Comparison of ENCODE assay signal across 20 cellular contexts in genomic region chr11:78830277-78830676, GRCh38.
DNase-seq lines count a peak whose midpoint lies in the region; FAIRE-seq and TF ChIP-seq lines count a peak whose summit lies in the region.
"Had no signal": no experiment of that assay in that cellular context is flagged by ENCODE, and none has a peak within 500 bp of the region (broad histone marks: within the 10 kb centered on the region; RNA-seq: fewer than 3 reads in every experiment).

No MANE protein-coding gene starts in this region.

- no peak overlapping the region for H3K4me3 Mint-ChIP-seq in Caco-2 (ENCODE audit: unreplicated experiment)
- H3K4me3 Mint-ChIP-seq: CD4-positive, CD25-positive, alpha-beta regulatory T cell had no signal

- H2BK12ac ChIP-seq in H1 (ENCODE audit: low read depth, low read length): no peak overlapping the region
- H2BK12ac ChIP-seq in mesenchymal stem cell (ENCODE audit: low read length in 2 of 2): no peak overlapping the region

- H3K4ac ChIP-seq in H1 (replicated peaks; ENCODE audit: insufficient read length, low read depth, low read length) (no peak overlapping the region), mesenchymal stem cell (ENCODE audit: low read depth in 1 of 2, low read length in 2 of 2) (no peak overlapping the region)

- intact Hi-C loops in breast epithelium (cut with DNase I; ENCODE audit: low total_unique reads) (no loop called here), Caco-2 (cut with micrococcal nuclease; ENCODE audit: unreplicated experiment) (no loop called here)

- H3K27me3 ChIP-seq in H1 (replicated peaks in 1 of 4; ENCODE audit: control insufficient read depth in 3 of 4, extremely low read depth in 1 of 4, insufficient read depth in 3 of 4, low read length in 3 of 4) (no peaks in the 10 kb centered on the region), mesenchymal stem cell (ENCODE audit: control insufficient read depth in 1 of 2, insufficient read depth in 1 of 2, low read length in 2 of 2) (no peaks in the 10 kb centered on the region), breast epithelium (no peaks in the 10 kb centered on the region), Karpas-422 (ENCODE audit: low read length) (no peaks in the 10 kb centered on the region), Caco-2 (replicated peaks; ENCODE audit: control insufficient read depth, insufficient read depth, low read length) (no peaks in the 10 kb centered on the region; the same call in 1 of the 2 replicates)
- H3K27me3 ChIP-seq: Peyer's patch, SJSA1 had no signal

- H3K23me2 ChIP-seq in H1 (ENCODE audit: low read depth, low read length): no peaks in the 10 kb centered on the region

- TF ChIP-seq POLR2A in H1 (IDR thresholded peaks at IDR 0.05; ENCODE audit: control extremely low read depth in 1 of 2, low read depth in 2 of 2, low read length in 2 of 2): no peak
- TF ChIP-seq POLR2A in breast epithelium (IDR thresholded peaks at IDR 0.05): no peak

- H3K27ac Mint-ChIP-seq in Caco-2 (ENCODE audit: unreplicated experiment): no peak overlapping the region
- H3K27ac Mint-ChIP-seq: CD4-positive, CD25-positive, alpha-beta regulatory T cell had no signal

- DNase-seq in H1 (ENCODE audit: low read depth in 1 of 2, low spot score in 2 of 2) (no peak), mesenchymal stem cell (no peak), retina (peak; percentile 40), breast epithelium (ENCODE audit: low spot score in 2 of 2) (no peak), Karpas-422 (no peak), Caco-2 (no peak)
- DNase-seq: CD4-positive, CD25-positive, alpha-beta regulatory T cell; DMS79 treated with DMSO at 0.1 percent for 48 hours; GOT3; Kasumi-1; NCI-H1417; NCI-H2029 treated with DMSO at 0.1 percent for 48 hours; NCI-H2171; NCI-H345; NCI-H524 treated with DMSO at 0.1 percent for 48 hours; NCI-H82; Peyer's patch had no signal

- no peak for TF ChIP-seq EP300 in H1 (IDR thresholded peaks at IDR 0.05; ENCODE audit: borderline replicate concordance in 1 of 2, low read depth in 2 of 2, low read length in 2 of 2)

- H3K79me2 ChIP-seq in H1 (ENCODE audit: control insufficient read depth in 1 of 2, insufficient read depth in 2 of 2, low read length in 2 of 2) (no peaks in the 10 kb centered on the region), Karpas-422 (ENCODE audit: low read length) (no peaks in the 10 kb centered on the region)

- CTCF ChIA-PET in HEK293 (lab: Yijun Ruan, JAX): no interaction called here
- CTCF ChIA-PET in H1 (lab: Charles Lee; ENCODE audit: partially characterized antibody): interaction anchor here (1.0 to 1.6 kb wide), 2 partner anchors 32 to 63 kb away, joined by 3 to 4 read pairs; no protein-coding TSS in a partner anchor
- CTCF ChIA-PET in Caco-2 (lab: Charles Lee): no interaction called here

- H4K8ac ChIP-seq in H1 (ENCODE audit: extremely low read depth, insufficient read depth, low read length): no peak overlapping the region
- no peak overlapping the region for H4K8ac ChIP-seq in mesenchymal stem cell (ENCODE audit: low read length)

- no peak overlapping the region for H3K9ac ChIP-seq in H1 (replicated peaks in 1 of 4; ENCODE audit: extremely low read depth in 1 of 4, low read depth in 3 of 4, low read length in 3 of 4)
- H3K9ac ChIP-seq in mesenchymal stem cell (ENCODE audit: low read length): no peak overlapping the region
- no peak overlapping the region for H3K9ac ChIP-seq in Karpas-422 (ENCODE audit: low read length)

- no peaks in the 10 kb centered on the region for H3K9me3 Mint-ChIP-seq in Caco-2 (ENCODE audit: unreplicated experiment)

- FAIRE-seq in H1 (lab: Jason Lieb, UNC): no peak
- FAIRE-seq: GM12891 had no signal

- H4K5ac ChIP-seq in H1 (ENCODE audit: insufficient read length, low read depth, low read length): no peak overlapping the region

- H3K4me1 Mint-ChIP-seq in Caco-2 (ENCODE audit: low read depth, unreplicated experiment): no peaks in the 10 kb centered on the region
- H3K4me1 Mint-ChIP-seq: CD4-positive, CD25-positive, alpha-beta regulatory T cell had no signal

- TF ChIP-seq RAD21 in H1 (IDR thresholded peaks at IDR 0.05 in 1 of 2, conservative IDR thresholded peaks at IDR 0.05 in 1 of 2; ENCODE audit: low read depth in 2 of 2, low read length in 2 of 2): no peak

- H3K79me1 ChIP-seq in H1 (ENCODE audit: low read depth, low read length): no peaks in the 10 kb centered on the region
- no peaks in the 10 kb centered on the region for H3K79me1 ChIP-seq in mesenchymal stem cell (replicated peaks; ENCODE audit: low read length, poor library complexity, severe bottlenecking)

- H3K9me3 ChIP-seq in HEK293 (ENCODE audit: control insufficient read depth, insufficient read depth, low read depth, low read length): no peaks in the 10 kb centered on the region
- H3K9me3 ChIP-seq in H1 (ENCODE audit: insufficient read depth in 2 of 2, low read depth in 1 of 2, low read length in 1 of 2): no peaks in the 10 kb centered on the region
- no peaks in the 10 kb centered on the region for H3K9me3 ChIP-seq in mesenchymal stem cell (ENCODE audit: control insufficient read depth, low read length)
- H3K9me3 ChIP-seq in breast epithelium: no peaks in the 10 kb centered on the region
- no peaks in the 10 kb centered on the region for H3K9me3 ChIP-seq in Karpas-422 (ENCODE audit: low read length)
- H3K9me3 ChIP-seq in Caco-2: no peaks in the 10 kb centered on the region
- H3K9me3 ChIP-seq: Peyer's patch, SJSA1 had no signal

- H3K18ac ChIP-seq in H1 (ENCODE audit: extremely low read depth, low read length) (no peak overlapping the region), mesenchymal stem cell (ENCODE audit: low read depth in 1 of 2, low read length in 2 of 2) (no peak overlapping the region)

- H3K36me3 ChIP-seq in HEK293 (ENCODE audit: control insufficient read depth in 2 of 2, insufficient read depth in 1 of 2, low read length in 2 of 2): no peaks in the 10 kb centered on the region
- no peaks in the 10 kb centered on the region for H3K36me3 ChIP-seq in H1 (ENCODE audit: control insufficient read depth in 2 of 4, insufficient read depth in 4 of 4, low read length in 3 of 4)
- H3K36me3 ChIP-seq in mesenchymal stem cell (ENCODE audit: control insufficient read depth in 1 of 2, insufficient read depth in 2 of 2, low read depth in 1 of 2, low read length in 2 of 2): no peaks in the 10 kb centered on the region
- H3K36me3 ChIP-seq in breast epithelium: no peaks in the 10 kb centered on the region
- no peaks in the 10 kb centered on the region for H3K36me3 ChIP-seq in Karpas-422 (ENCODE audit: insufficient read depth, low read length)
- H3K36me3 ChIP-seq in Caco-2 (ENCODE audit: control insufficient read depth, insufficient read depth, low read length): no peaks in the 10 kb centered on the region
- H3K36me3 ChIP-seq: Peyer's patch, SJSA1 had no signal

- no peak overlapping the region for H2BK20ac ChIP-seq in H1 (ENCODE audit: low read length)

- H2AK5ac ChIP-seq in H1 (ENCODE audit: low read depth, low read length) (no peak overlapping the region), mesenchymal stem cell (ENCODE audit: low read length, severe bottlenecking) (no peak overlapping the region)

- no TSS peak for BruUV-seq in Caco-2 (replicated peaks; lab: Mats Ljungman, UMichigan)

- no peaks in the 10 kb centered on the region for H3K36me3 Mint-ChIP-seq in Caco-2 (ENCODE audit: insufficient read depth, unreplicated experiment)
- H3K36me3 Mint-ChIP-seq: CD4-positive, CD25-positive, alpha-beta regulatory T cell had no signal

- H2BK15ac ChIP-seq in H1 (ENCODE audit: low read length) (no peak overlapping the region), mesenchymal stem cell (ENCODE audit: low read depth, poor library complexity, severe bottlenecking) (no peak overlapping the region)

- no peak overlapping the region for H3K56ac ChIP-seq in H1 (replicated peaks; ENCODE audit: insufficient read length, low read depth, low read length)

- H3K14ac ChIP-seq in H1 (ENCODE audit: insufficient read length): no peak overlapping the region
- H3K14ac ChIP-seq in mesenchymal stem cell (ENCODE audit: low read length in 2 of 2): no peak overlapping the region

- H3K4me3 ChIP-seq in HEK293 (ENCODE audit: low read depth, low read length) (no peak overlapping the region), H1 (ENCODE audit: extremely low read depth in 1 of 4, insufficient read depth in 2 of 4, low read depth in 3 of 4, low read length in 4 of 4) (no peak overlapping the region), mesenchymal stem cell (ENCODE audit: insufficient read depth in 1 of 2, low read depth in 1 of 2, low read length in 2 of 2) (no peak overlapping the region), breast epithelium (no peak overlapping the region), Karpas-422 (ENCODE audit: low read length) (no peak overlapping the region), Caco-2 (ENCODE audit: low read depth, low read length) (no peak overlapping the region)
- H3K4me3 ChIP-seq: Peyer's patch, SJSA1 had no signal

- H3K23ac ChIP-seq in H1 (ENCODE audit: insufficient read length): no peak overlapping the region
- no peak overlapping the region for H3K23ac ChIP-seq in mesenchymal stem cell (ENCODE audit: low read length in 2 of 2)

- H3K9me2 ChIP-seq in Karpas-422 (replicated peaks; ENCODE audit: insufficient read depth, low read length): no peaks in the 10 kb centered on the region

- H3K4me1 ChIP-seq in HEK293 (ENCODE audit: control insufficient read depth, insufficient read depth, low read length) (no peaks in the 10 kb centered on the region), H1 (replicated peaks in 1 of 4; ENCODE audit: control insufficient read depth in 3 of 4, insufficient read depth in 4 of 4, low read length in 3 of 4) (peaks cover 0 to 5% (median 2%) of the 10 kb centered on the region in 4 experiments; a peak in 2 of 7 replicates), mesenchymal stem cell (ENCODE audit: control insufficient read depth, insufficient read depth, low read depth, low read length) (peaks cover 13% of the 10 kb centered on the region), breast epithelium (no peaks in the 10 kb centered on the region), Karpas-422 (ENCODE audit: low read length) (no peaks in the 10 kb centered on the region), Caco-2 (no peaks in the 10 kb centered on the region)
- H3K4me1 ChIP-seq: Peyer's patch, SJSA1 had no signal

- H2BK120ac ChIP-seq in H1 (replicated peaks; ENCODE audit: low read depth, low read length) (no peak overlapping the region), mesenchymal stem cell (ENCODE audit: low read depth, low read length) (no peak overlapping the region)

- H3K27ac ChIP-seq in HEK293 (ENCODE audit: extremely low read depth, low read depth, low read length) (no peak overlapping the region), H1 (ENCODE audit: low read depth, low read length) (no peak overlapping the region), mesenchymal stem cell (ENCODE audit: low read length, poor library complexity, severe bottlenecking) (peak overlapping the region; percentile 18), breast epithelium (no peak overlapping the region), Karpas-422 (ENCODE audit: low read length) (no peak overlapping the region)
- H3K27ac ChIP-seq: Peyer's patch, SJSA1 had no signal

- POLR2A ChIA-PET in HEK293 (lab: Yijun Ruan, JAX): no interaction called here
- POLR2A ChIA-PET in H1 (lab: Charles Lee; ENCODE audit: partially characterized antibody): interaction anchor here (1.4 kb wide), 1 partner anchor 123 kb away, joined by 4 read pairs; no protein-coding TSS in a partner anchor
- POLR2A ChIA-PET in Caco-2 (lab: Charles Lee): no interaction called here

- peaks cover 17% of the 10 kb centered on the region for H3K27me3 Mint-ChIP-seq in Caco-2 (ENCODE audit: insufficient read depth, unreplicated experiment)
- H3K27me3 Mint-ChIP-seq: CD4-positive, CD25-positive, alpha-beta regulatory T cell had no signal

- WGBS in H1 (ENCODE audit: extremely low coverage in 1 of 2, insufficient coverage in 1 of 2, insufficient read length in 1 of 2, insufficient replicate concordance in 2 of 2, low coverage in 1 of 2, low lambda C conversion rate in 2 of 2, missing lambda C conversion rate in 1 of 2), 2 experiments: 83% methylated on average over 7 of the region's 7 CpGs; no CpG with 5 or more reads in 1 of the 2 experiments
- WGBS in mesenchymal stem cell: 61% methylated on average over 7 of the region's 7 CpGs

- H2AFZ ChIP-seq in H1 (ENCODE audit: low read length) (no peak overlapping the region), mesenchymal stem cell (ENCODE audit: low read depth, low read length) (no peak overlapping the region), Karpas-422 (ENCODE audit: low read length) (no peak overlapping the region)

- H2BK5ac ChIP-seq in H1 (ENCODE audit: low read depth, low read length): no peak overlapping the region
- H2BK5ac ChIP-seq in mesenchymal stem cell (ENCODE audit: low read depth, low read length, poor library complexity, severe bottlenecking): peak overlapping the region; percentile 15

- H4K20me1 ChIP-seq in H1 (replicated peaks in 1 of 2; ENCODE audit: control insufficient read depth in 1 of 2, insufficient read depth in 2 of 2, low read length in 2 of 2) (no peaks in the 10 kb centered on the region), Karpas-422 (ENCODE audit: insufficient read depth, low read depth, low read length) (no peaks in the 10 kb centered on the region)

- H4K91ac ChIP-seq in H1 (replicated peaks; ENCODE audit: insufficient read length, low read length) (no peak overlapping the region), mesenchymal stem cell (ENCODE audit: low read length) (no peak overlapping the region)

- TF ChIP-seq CTCF in HEK293 (tag by site-specific recombination; IDR thresholded peaks at IDR 0.05) (no peak), H1 (IDR thresholded peaks at IDR 0.05; ENCODE audit: control extremely low read depth in 1 of 3, insufficient read depth in 1 of 3, low read depth in 1 of 3, low read length in 3 of 3) (no peak), breast epithelium (IDR thresholded peaks at IDR 0.05) (no peak), Caco-2 (IDR thresholded peaks at IDR 0.05; ENCODE audit: insufficient read depth in 1 of 2, low read depth in 1 of 2, low read length in 1 of 2, severe bottlenecking in 1 of 2, unreplicated experiment in 1 of 2) (no peak)

- no peak overlapping the region for H3K4me2 ChIP-seq in H1 (ENCODE audit: insufficient read depth in 1 of 2, low read depth in 2 of 2, low read length in 2 of 2)
- H3K4me2 ChIP-seq in mesenchymal stem cell (ENCODE audit: low read length, poor library complexity, severe bottlenecking): no peak overlapping the region
- no peak overlapping the region for H3K4me2 ChIP-seq in Karpas-422 (ENCODE audit: low read depth, low read length, poor library complexity, severe bottlenecking)
